Comparison of ENCODE assay signal across 11 cellular contexts in the genomic region with DNA sequence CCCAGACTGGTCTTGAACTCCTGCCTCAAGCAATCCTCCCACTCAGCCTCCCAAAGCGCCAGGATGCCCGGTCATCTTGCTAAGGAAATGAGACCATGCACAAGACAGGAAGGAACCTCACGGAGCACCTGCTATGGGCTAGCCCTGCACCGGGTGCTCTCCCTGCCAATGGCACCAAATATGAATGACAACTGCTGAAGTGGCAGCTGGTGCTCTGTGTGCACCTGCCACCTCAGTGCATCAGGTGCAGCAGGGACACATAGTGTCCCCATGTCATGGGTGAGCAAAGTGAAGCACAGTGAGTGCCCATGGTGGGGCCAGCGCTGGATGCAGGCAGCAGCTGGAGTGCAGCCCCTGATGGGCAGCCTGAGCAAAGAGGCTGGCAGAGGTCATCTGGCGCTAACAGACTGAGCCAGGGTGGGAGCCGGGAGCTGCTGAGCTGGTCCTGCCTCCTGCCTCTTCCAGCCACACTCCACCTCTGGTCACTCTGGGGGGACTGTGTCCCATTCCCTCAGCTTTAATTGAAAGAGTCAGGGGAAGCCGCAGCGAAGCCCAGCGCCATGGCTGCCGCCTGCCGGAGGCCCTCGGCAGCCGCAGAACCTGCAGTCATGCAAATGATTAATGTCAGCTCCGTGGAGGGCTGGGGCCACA.
DNase-seq lines count a peak whose midpoint lies in the region; ATAC-seq and TF ChIP-seq lines count a peak whose summit lies in the region.
"Had no signal": no experiment of that assay in that cellular context is flagged by ENCODE, and none has a peak within 500 bp of the region (broad histone marks: within the 10 kb centered on the region; RNA-seq: fewer than 3 reads in every experiment).

No MANE protein-coding gene starts in this region.

- H3K27me3 ChIP-seq in brain microvascular endothelial cell (replicated peaks): no peaks in the 10 kb centered on the region

- ATAC-seq in HG03571 (IDR thresholded peaks at IDR 0.05; ENCODE audit: unreplicated experiment): no peak

- peak; percentile 12 for TF ChIP-seq CTCF in brain microvascular endothelial cell (IDR thresholded peaks at IDR 0.05; ENCODE audit: low read depth, low read length, missing control alignments)

- no peak overlapping the region for H3K27ac ChIP-seq in brain microvascular endothelial cell

- H3K4me3 ChIP-seq in brain microvascular endothelial cell (ENCODE audit: low read depth, low read length): no peak overlapping the region

- in situ Hi-C loops in brain microvascular endothelial cell (cut with HindIII; ENCODE audit: low pct_ligation_motif_present, low sequenced_read_pairs): no loop called here

- peak; percentile 4 for DNase-seq in stimulated activated CD4-positive, alpha-beta T cell treated with anti-CD3 and anti-CD28 coated beads, Interleukin-1b, Interleukin-23, amount 100 ng/mL, for 48 hours
- DNase-seq in stimulated activated CD4-positive, alpha-beta T cell treated with anti-CD3 and anti-CD28 coated beads, Interleukin-4, amount 100 ng/mL, for 1 hour: no peak
- DNase-seq in NCI-H2029 treated with DMSO at 0.1 percent for 48 hours (lab: John Stamatoyannopoulos, UW): peak; percentile 66
- no peak for DNase-seq in brain microvascular endothelial cell
- no peak for DNase-seq in NCI-H82 treated with DMSO at 0.1 percent for 48 hours (lab: John Stamatoyannopoulos, UW; ENCODE audit: unreplicated experiment)
- no peak for DNase-seq in NCI-H1694 (lab: John Stamatoyannopoulos, UW)
- DNase-seq in HK-2 (ENCODE audit: unreplicated experiment): no peak
- DNase-seq: activated T-cell treated with anti-CD3 and anti-CD28 coated beads for 4 hours; CD4-positive, alpha-beta T cell; KBM-7 had no signal

- no peaks in the 10 kb centered on the region for H3K36me3 ChIP-seq in brain microvascular endothelial cell (replicated peaks)

Comparison
In these comparisons a context has a peak if more than half of its experiments do, and no peak if none do; other contexts are left out.
1. DNase-seq: peak in stimulated activated CD4-positive, alpha-beta T cell treated with anti-CD3 and anti-CD28 coated beads, Interleukin-1b, Interleukin-23, amount 100 ng/mL, for 48 hours (single experiment) and NCI-H2029 treated with DMSO at 0.1 percent for 48 hours (single experiment); none in stimulated activated CD4-positive, alpha-beta T cell treated with anti-CD3 and anti-CD28 coated beads, Interleukin-4, amount 100 ng/mL, for 1 hour (single experiment), brain microvascular endothelial cell (single experiment), NCI-H82 treated with DMSO at 0.1 percent for 48 hours (single experiment), NCI-H1694 (single experiment) and HK-2 (single experiment).